ENCODE assay signal across 8 cellular contexts in genomic region chr10:49761789-49762565, GRCh38. TPM values are rescaled to one million over a fixed set of nuclear protein-coding genes. Genes with fewer than 3 reads are reported as not detected.
DNase-seq lines count a peak whose midpoint lies in the region; ATAC-seq and TF ChIP-seq lines count a peak whose summit lies in the region.

OGDHL (minus strand) TSS chr10:49762323; CDS start chr10:49758592, 3,731 bp downstream.

- intact Hi-C loops in CD8-positive, alpha-beta T cell (cut with DNase I, micrococcal nuclease): no loop called here
- intact Hi-C loops in sigmoid colon (cut with DNase I): no loop called here

- peaks cover 47% of the 10 kb centered on the region for H3K27me3 Mint-ChIP-seq in CD8-positive, alpha-beta T cell (ENCODE audit: low read depth)

- peak; percentile 29 for ATAC-seq in CD8-positive, alpha-beta T cell
- no peak for ATAC-seq in GM21528 (IDR thresholded peaks at IDR 0.05; ENCODE audit: low FRiP score, unreplicated experiment)

- peak in 4 of 7 experiments; percentile 7 to 32 (median 17) for DNase-seq in CD8-positive, alpha-beta T cell
- DNase-seq in GM19238 (ENCODE audit: insufficient read length, low spot score) (peak; percentile 37), HT-29 (ENCODE audit: low spot score) (peak; percentile 11), RPMI8226 (peak; percentile 56), astrocyte of the spinal cord (ENCODE audit: low read depth, low spot score) (peak; percentile 27), hypothalamus (lab: John Stamatoyannopoulos, UW) (peak in 39 of 51 donors; percentile 7 to 77 (median 52)), sigmoid colon (no peak)

- 2% methylated on average over 81 of the region's 81 CpGs for WGBS in sigmoid colon, 2 donors

- H3K9me3 ChIP-seq in CD8-positive, alpha-beta T cell (ENCODE audit: low read length): no peaks in the 10 kb centered on the region
- peaks cover 0 to 6% (median 0%) of the 10 kb centered on the region in 4 donors for H3K9me3 ChIP-seq in sigmoid colon

- in situ Hi-C loops in astrocyte of the spinal cord (cut with HindIII; ENCODE audit: low sequenced_read_pairs): no loop called here

- no peaks in the 10 kb centered on the region for H3K36me3 ChIP-seq in CD8-positive, alpha-beta T cell (ENCODE audit: insufficient read depth, low read length)
- H3K36me3 ChIP-seq in sigmoid colon: no peaks in the 10 kb centered on the region

- H3K27ac Mint-ChIP-seq in CD8-positive, alpha-beta T cell: no peak within 1 kb of the TSS

- H3K36me3 Mint-ChIP-seq in CD8-positive, alpha-beta T cell: no peaks in the 10 kb centered on the region

- peaks cover 9% of the 10 kb centered on the region for H3K4me1 Mint-ChIP-seq in CD8-positive, alpha-beta T cell (ENCODE audit: low read depth)

- peaks cover 6% of the 10 kb centered on the region for H3K9me3 Mint-ChIP-seq in CD8-positive, alpha-beta T cell

- no peak for TF ChIP-seq CTCF in CD8-positive, alpha-beta T cell (IDR thresholded peaks at IDR 0.05)
- no peak for TF ChIP-seq CTCF in astrocyte of the spinal cord (IDR thresholded peaks at IDR 0.05; ENCODE audit: low read depth, low read length)
- TF ChIP-seq CTCF in sigmoid colon (IDR thresholded peaks at IDR 0.05): no peak

- H3K4me3 Mint-ChIP-seq in CD8-positive, alpha-beta T cell: peak within 1 kb of the TSS; percentile 47

- H3K4me3 ChIP-seq in CD8-positive, alpha-beta T cell (ENCODE audit: low read depth, low read length): no peak within 1 kb of the TSS
- peak within 1 kb of the TSS; percentile 41 for H3K4me3 ChIP-seq in astrocyte of the spinal cord (ENCODE audit: low read depth, low read length)
- peak within 1 kb of the TSS in 3 of 4 donors; percentile 39 to 59 (median 55) for H3K4me3 ChIP-seq in sigmoid colon

- H3K27ac ChIP-seq in CD8-positive, alpha-beta T cell (ENCODE audit: low read depth, low read length): no peak within 1 kb of the TSS
- H3K27ac ChIP-seq in sigmoid colon: no peak within 1 kb of the TSS

- POLR2A ChIA-PET in CD8-positive, alpha-beta T cell (lab: Charles Lee): no interaction called here

- no peak for TF ChIP-seq EP300 in sigmoid colon (IDR thresholded peaks at IDR 0.05)

- H3K27me3 ChIP-seq in CD8-positive, alpha-beta T cell (ENCODE audit: insufficient read depth, low read length): peaks cover 4% of the 10 kb centered on the region
- peaks cover 10 to 55% (median 13%) of the 10 kb centered on the region in 3 donors for H3K27me3 ChIP-seq in sigmoid colon

- TF ChIP-seq POLR2A in sigmoid colon (IDR thresholded peaks at IDR 0.05): no peak

- no peaks in the 10 kb centered on the region for H3K4me1 ChIP-seq in CD8-positive, alpha-beta T cell (ENCODE audit: insufficient read depth, low read length)
- H3K4me1 ChIP-seq in sigmoid colon: peaks cover 0 to 11% (median 10%) of the 10 kb centered on the region in 4 donors

- CTCF ChIA-PET in CD8-positive, alpha-beta T cell (lab: Charles Lee): no interaction called here

RNA-seq across cellular contexts. Expression of gene OGDHL, which starts in this region (rescaled TPM):
- under 1 TPM in 1 of 2 experiments, not detected in 1; 0.50 TPM for total RNA-seq in CD8-positive, alpha-beta T cell
- total RNA-seq in HT-29 (2014; rRNA removed; shearing (Covaris generic)): 0.08 and 0.18 TPM in 2 replicates
- 1 to 10 TPM in 3 of 4 donors, under 1 TPM in 1; 0.82 to 6.1 (median 2.2) TPM for total RNA-seq in sigmoid colon
- 1 to 10 TPM in 2 of 3 donors, under 1 TPM in 1; 0.46 to 2.4 (median 1.2) TPM for polyA plus RNA-seq in sigmoid colon

Comparison
In these comparisons a context has a peak if more than half of its experiments do, and no peak if none do; other contexts are left out.
1. Peak in DNase-seq and ATAC-seq in CD8-positive, alpha-beta T cell; RNA of the gene not detected or under 1 TPM.
2. Peak in DNase-seq in HT-29; RNA of the gene not detected or under 1 TPM.